16 cellular contexts compared by ENCODE assay signal in genomic region chr19:1365964-1366695, GRCh38. TPM values are rescaled to one million over a fixed set of nuclear protein-coding genes. Genes with fewer than 3 reads are reported as not detected.
DNase-seq lines count a peak whose midpoint lies in the region; ATAC-seq and TF ChIP-seq lines count a peak whose summit lies in the region.
"Had no signal": no experiment of that assay in that cellular context is flagged by ENCODE, and none has a peak within 500 bp of the region (broad histone marks: within the 10 kb centered on the region; RNA-seq: fewer than 3 reads in every experiment).

No MANE protein-coding gene starts in this region.

- peak; percentile 44 for DNase-seq in Right ventricle myocardium inferior (ENCODE audit: missing footprints)
- DNase-seq in right atrium auricular region (ENCODE audit: low spot score) = no peak
- no peak for DNase-seq in natural killer cell
- DNase-seq in sciatic nerve (ENCODE audit: low spot score) = no peak
- DNase-seq in body of pancreas = no peak
- DNase-seq in T-helper 17 cell = no peak
- DNase-seq: CD8-positive, alpha-beta memory T cell; GDM1; NCI-H1105; NCI-H1694; NCI-H524; Peyer's patch; SHP77 treated with DMSO at 0.1 percent for 48 hours had no signal

- H3K9me3 Mint-ChIP-seq in natural killer cell = no peaks in the 10 kb centered on the region
- H3K9me3 Mint-ChIP-seq: CD8-positive, alpha-beta memory T cell had no signal

- H3K9me3 ChIP-seq in right atrium auricular region (no peaks in the 10 kb centered on the region), body of pancreas (no peaks in the 10 kb centered on the region), T-helper 17 cell (ENCODE audit: control insufficient read depth, low read length, poor library complexity, severe bottlenecking) (no peaks in the 10 kb centered on the region)
- H3K9me3 ChIP-seq: Peyer's patch had no signal

- H3K27me3 Mint-ChIP-seq in natural killer cell (ENCODE audit: low read depth in 2 of 2) = no peaks in the 10 kb centered on the region
- H3K27me3 Mint-ChIP-seq in T-helper 17 cell = no peaks in the 10 kb centered on the region

- intact Hi-C loops in Right ventricle myocardium inferior (cut with DNase I) = no loop called here
- intact Hi-C loops in natural killer cell (cut with micrococcal nuclease) = no loop called here
- intact Hi-C loops in sciatic nerve (cut with DNase I) = no loop called here
- intact Hi-C loops in body of pancreas (cut with DNase I) = no loop called here

- H3K36me3 ChIP-seq in right atrium auricular region (peaks cover 80% of the 10 kb centered on the region), body of pancreas (replicated peaks in 1 of 2; ENCODE audit: insufficient read depth in 1 of 2, low read depth in 2 of 2) (peaks cover 0 to 11% of the 10 kb centered on the region in 2 donors)

- no peak overlapping the region for H3K4me3 Mint-ChIP-seq in natural killer cell
- H3K4me3 Mint-ChIP-seq in T-helper 17 cell = no peak overlapping the region
- H3K4me3 Mint-ChIP-seq: CD8-positive, alpha-beta memory T cell had no signal

- H3K27me3 ChIP-seq in right atrium auricular region (no peaks in the 10 kb centered on the region), body of pancreas (no peaks in the 10 kb centered on the region)
- H3K27me3 ChIP-seq: Peyer's patch had no signal

- H3K4me3 ChIP-seq in right atrium auricular region (no peak overlapping the region), body of pancreas (no peak overlapping the region)
- H3K4me3 ChIP-seq: Peyer's patch had no signal

- H3K27ac ChIP-seq in right atrium auricular region = no peak overlapping the region
- peak overlapping the region; percentile 24 for H3K27ac ChIP-seq in angular gyrus (ENCODE audit: low read depth, low read length)
- H3K27ac ChIP-seq in body of pancreas = no peak overlapping the region
- H3K27ac ChIP-seq: 22Rv1, Peyer's patch had no signal

- WGBS in body of pancreas, 2 donors = 87 to 89% methylated on average over 23 of the region's 23 CpGs

- TF ChIP-seq CTCF in right atrium auricular region (IDR thresholded peaks at IDR 0.05) (no peak), natural killer cell (IDR thresholded peaks at IDR 0.05) (no peak), body of pancreas (IDR thresholded peaks at IDR 0.05) (no peak)

- ATAC-seq in Right ventricle myocardium inferior = no peak
- ATAC-seq in natural killer cell = peak in 2 of 3 donors; percentile 26 to 56
- no peak for ATAC-seq in sciatic nerve
- ATAC-seq in body of pancreas = no peak
- ATAC-seq in HG02678 (IDR thresholded peaks at IDR 0.05; ENCODE audit: unreplicated experiment) = no peak
- ATAC-seq in T-helper 17 cell = no peak

- peaks cover 35 to 36% of the 10 kb centered on the region in 2 donors for H3K4me1 Mint-ChIP-seq in natural killer cell
- H3K4me1 Mint-ChIP-seq in T-helper 17 cell = peaks cover 11% of the 10 kb centered on the region

- no peak for TF ChIP-seq POLR2A in body of pancreas (IDR thresholded peaks at IDR 0.05)

- no peak overlapping the region for H3K27ac Mint-ChIP-seq in natural killer cell
- H3K27ac Mint-ChIP-seq in T-helper 17 cell = no peak overlapping the region

- H3K4me1 ChIP-seq in right atrium auricular region (peaks cover 0 to 22% of the 10 kb centered on the region in 2 donors), body of pancreas (peaks cover 4% of the 10 kb centered on the region)

- H3K36me3 Mint-ChIP-seq in natural killer cell = no peaks in the 10 kb centered on the region
- H3K36me3 Mint-ChIP-seq in T-helper 17 cell (ENCODE audit: low read depth) = no peaks in the 10 kb centered on the region

RNA-seq across cellular contexts. Expression of gene NDUFS7, which starts 17.6 kb away (rescaled TPM):
- total RNA-seq in Right ventricle myocardium inferior = 443 TPM
- 100 to 1,000 TPM; 234 to 326 TPM for total RNA-seq in right atrium auricular region
- 10 to 100 TPM; 60.8 to 67.9 (median 66.6) TPM for total RNA-seq in natural killer cell
- total RNA-seq in sciatic nerve = 57.5 TPM
- total RNA-seq in body of pancreas = 10 to 100 TPM; 59.9 to 87.7 TPM
- 10 to 100 TPM; 50.9 to 54.7 TPM for total RNA-seq in T-helper 17 cell

RNA-seq across cellular contexts. Expression of gene GAMT, which starts 35.2 kb away (rescaled TPM):
- 85.8 TPM for total RNA-seq in Right ventricle myocardium inferior
- total RNA-seq in right atrium auricular region = 10 to 100 TPM; 45.8 to 92.5 TPM
- total RNA-seq in natural killer cell = 1 to 10 TPM; 5.1 to 7.5 (median 7.1) TPM
- 48.1 TPM for total RNA-seq in sciatic nerve
- 100 to 1,000 TPM in 1 of 2 donors, 10 to 100 TPM in 1; 70.2 to 129 TPM for total RNA-seq in body of pancreas
- total RNA-seq in T-helper 17 cell = 1 to 10 TPM; 9.0 to 9.9 TPM

RNA-seq across cellular contexts. Expression of gene DAZAP1, which starts 41.3 kb away (rescaled TPM):
- total RNA-seq in Right ventricle myocardium inferior (88.4 TPM), right atrium auricular region (10 to 100 TPM; 32.6 to 47.5 TPM), natural killer cell (100 to 1,000 TPM; 166 to 207 (median 170) TPM), sciatic nerve (75.7 TPM), body of pancreas (10 to 100 TPM; 25.4 to 63.3 TPM), T-helper 17 cell (100 to 1,000 TPM; 148 to 163 TPM)

Comparison
In these comparisons a context has a peak if more than half of its experiments do, and no peak if none do; other contexts are left out.
1. ATAC-seq: peak in natural killer cell (2 of 3); none in Right ventricle myocardium inferior (single experiment), sciatic nerve (single experiment), body of pancreas (single experiment), HG02678 (single experiment) and T-helper 17 cell (single experiment).